ENCODE assay signal across 8 cellular contexts in genomic region chr6:148144917-148145521, GRCh38.
DNase-seq lines count a peak whose midpoint lies in the region; ATAC-seq, FAIRE-seq and TF ChIP-seq lines count a peak whose summit lies in the region.

No MANE protein-coding gene starts in this region.

- POLR2A ChIA-PET in CD8-positive, alpha-beta T cell (lab: Charles Lee): no interaction called here

- no peak overlapping the region for H3K27ac ChIP-seq in CD8-positive, alpha-beta T cell (ENCODE audit: low read depth, low read length)
- H3K27ac ChIP-seq in pancreas (no peak overlapping the region), vagina (no peak overlapping the region)

- no peaks in the 10 kb centered on the region for H3K9me3 Mint-ChIP-seq in CD8-positive, alpha-beta T cell
- H3K9me3 Mint-ChIP-seq in activated T-cell treated with anti-CD3 and anti-CD28 coated beads, Interleukin-2, amount 50 U/mL, for 4 hours: no peaks in the 10 kb centered on the region

- DNase-seq in CD8-positive, alpha-beta T cell: peak; percentile 5 to 53 (median 36)
- peak; percentile 59 for DNase-seq in HTR-8/SVneo (ENCODE audit: insufficient read length, low spot score)
- peak; percentile 90 for DNase-seq in OCI-M1 (lab: John Stamatoyannopoulos, UW)
- DNase-seq in activated T-cell treated with anti-CD3 and anti-CD28 coated beads, Interleukin-2, amount 50 U/mL, for 4 hours: peak; percentile 43
- DNase-seq in fibroblast of villous mesenchyme (ENCODE audit: low read depth): peak; percentile 68
- DNase-seq in pancreas: peak; percentile 40 to 88 (median 67)
- no peak for DNase-seq in vagina (ENCODE audit: extremely low spot score in 2 of 2)

- no peak for ATAC-seq in CD8-positive, alpha-beta T cell
- ATAC-seq in GM19463 (IDR thresholded peaks at IDR 0.05; ENCODE audit: unreplicated experiment): peak; percentile 62
- ATAC-seq in activated T-cell treated with anti-CD3 and anti-CD28 coated beads, Interleukin-2, amount 50 U/mL, for 4 hours: no peak
- ATAC-seq in pancreas: peak in 3 of 4 donors; percentile 76 to 82 (median 82)

- WGBS in pancreas, 2 donors: 25 to 32% methylated on average over 8 of the region's 8 CpGs

- peak; percentile 61 for TF ChIP-seq CTCF in CD8-positive, alpha-beta T cell (IDR thresholded peaks at IDR 0.05)
- TF ChIP-seq CTCF in fibroblast of villous mesenchyme (IDR thresholded peaks at IDR 0.05; ENCODE audit: insufficient read depth, low read depth, low read length) (peak; percentile 90), pancreas (IDR thresholded peaks at IDR 0.05) (peak; percentile 40 to 76 (median 60)), vagina (IDR thresholded peaks at IDR 0.05) (peak; percentile 46 to 58 (median 49))

- no peak overlapping the region for H3K4me3 Mint-ChIP-seq in CD8-positive, alpha-beta T cell
- no peak overlapping the region for H3K4me3 Mint-ChIP-seq in activated T-cell treated with anti-CD3 and anti-CD28 coated beads, Interleukin-2, amount 50 U/mL, for 4 hours

- CTCF ChIA-PET in CD8-positive, alpha-beta T cell (lab: Charles Lee): interaction anchor here (1.5 kb wide), 1 partner anchor 20 kb away, joined by 3 read pairs; no protein-coding TSS in a partner anchor

- H3K4me3 ChIP-seq in CD8-positive, alpha-beta T cell (ENCODE audit: low read depth, low read length): no peak overlapping the region
- no peak overlapping the region for H3K4me3 ChIP-seq in fibroblast of villous mesenchyme (ENCODE audit: low read depth, low read length)
- no peak overlapping the region for H3K4me3 ChIP-seq in pancreas
- H3K4me3 ChIP-seq in vagina: no peak overlapping the region

- H3K27ac Mint-ChIP-seq in CD8-positive, alpha-beta T cell: no peak overlapping the region

- H3K36me3 ChIP-seq in CD8-positive, alpha-beta T cell (ENCODE audit: insufficient read depth, low read length): no peaks in the 10 kb centered on the region
- H3K36me3 ChIP-seq in pancreas: no peaks in the 10 kb centered on the region
- no peaks in the 10 kb centered on the region for H3K36me3 ChIP-seq in vagina

- no peaks in the 10 kb centered on the region for H3K27me3 ChIP-seq in CD8-positive, alpha-beta T cell (ENCODE audit: insufficient read depth, low read length)
- H3K27me3 ChIP-seq in pancreas (peaks cover 0 to 9% (median 0%) of the 10 kb centered on the region in 4 donors), vagina (no peaks in the 10 kb centered on the region)

- no peaks in the 10 kb centered on the region for H3K36me3 Mint-ChIP-seq in CD8-positive, alpha-beta T cell
- no peaks in the 10 kb centered on the region for H3K36me3 Mint-ChIP-seq in activated T-cell treated with anti-CD3 and anti-CD28 coated beads, Interleukin-2, amount 50 U/mL, for 4 hours (ENCODE audit: insufficient read depth)

- H3K27me3 Mint-ChIP-seq in CD8-positive, alpha-beta T cell (ENCODE audit: low read depth): peaks cover 2% of the 10 kb centered on the region
- peaks cover 10% of the 10 kb centered on the region for H3K27me3 Mint-ChIP-seq in activated T-cell treated with anti-CD3 and anti-CD28 coated beads, Interleukin-2, amount 50 U/mL, for 4 hours (ENCODE audit: low read depth)

- peaks cover 7% of the 10 kb centered on the region for H3K4me1 Mint-ChIP-seq in CD8-positive, alpha-beta T cell (ENCODE audit: low read depth)
- peaks cover 10% of the 10 kb centered on the region for H3K4me1 Mint-ChIP-seq in activated T-cell treated with anti-CD3 and anti-CD28 coated beads, Interleukin-2, amount 50 U/mL, for 4 hours (ENCODE audit: low read depth)

- intact Hi-C loops in CD8-positive, alpha-beta T cell (cut with DNase I, micrococcal nuclease): loop anchor here (1.0 to 10.0 kb wide), 2 partner anchors 20 to 320 kb away; no protein-coding TSS in a partner anchor
- intact Hi-C loops in pancreas (cut with DNase I): no loop called here
- intact Hi-C loops in vagina (cut with DNase I): no loop called here

- no peaks in the 10 kb centered on the region for H3K4me1 ChIP-seq in CD8-positive, alpha-beta T cell (ENCODE audit: insufficient read depth, low read length)
- H3K4me1 ChIP-seq in pancreas: peaks cover 0 to 4% (median 0%) of the 10 kb centered on the region in 3 donors
- no peaks in the 10 kb centered on the region for H3K4me1 ChIP-seq in vagina

- H3K9me3 ChIP-seq in CD8-positive, alpha-beta T cell (ENCODE audit: low read length): no peaks in the 10 kb centered on the region
- no peaks in the 10 kb centered on the region for H3K9me3 ChIP-seq in pancreas
- H3K9me3 ChIP-seq in vagina: no peaks in the 10 kb centered on the region

- FAIRE-seq in HTR-8/SVneo (lab: Jason Lieb, UNC): no peak
- peak; percentile 78 for FAIRE-seq in pancreas (lab: Jason Lieb, UNC)

- TF ChIP-seq POLR2A in vagina (IDR thresholded peaks at IDR 0.05): no peak

Comparison
In these comparisons a context has a peak if more than half of its experiments do, and no peak if none do; other contexts are left out.
1. ATAC-seq: peak in GM19463 (single experiment) and pancreas (3 of 4); none in CD8-positive, alpha-beta T cell (single experiment) and activated T-cell treated with anti-CD3 and anti-CD28 coated beads, Interleukin-2, amount 50 U/mL, for 4 hours (0 of 2).
2. DNase-seq: peak in CD8-positive, alpha-beta T cell (7 of 7), HTR-8/SVneo (single experiment), OCI-M1 (single experiment), activated T-cell treated with anti-CD3 and anti-CD28 coated beads, Interleukin-2, amount 50 U/mL, for 4 hours (single experiment), fibroblast of villous mesenchyme (single experiment) and pancreas (6 of 6); none in vagina (0 of 2).
3. intact Hi-C loops: an anchor here in CD8-positive, alpha-beta T cell (1.0 to 10.0 kb wide); none called in pancreas and vagina.
4. Peak in every context shown above with its lines, with median percentiles within 50 percentile points of each other: CTCF ChIP-seq.